Comparison of ENCODE assay signal across 8 cellular contexts in genomic region chr3:45546636-45547201, GRCh38. TPM values are rescaled to one million over a fixed set of nuclear protein-coding genes. Genes with fewer than 3 reads are reported as not detected.
DNase-seq lines count a peak whose midpoint lies in the region; ATAC-seq and TF ChIP-seq lines count a peak whose summit lies in the region.

No MANE protein-coding gene starts in this region.

- peak; percentile 19 for ATAC-seq in esophagus mucosa
- no peak for ATAC-seq in HG03571 (IDR thresholded peaks at IDR 0.05; ENCODE audit: unreplicated experiment)

- intact Hi-C loops in thyroid gland (cut with DNase I): no loop called here

- peaks cover 5 to 26% of the 10 kb centered on the region in 2 donors for H3K4me1 ChIP-seq in thyroid gland

- no peak for TF ChIP-seq POLR2A in thyroid gland (IDR thresholded peaks at IDR 0.05)

- H3K27ac ChIP-seq in thyroid gland: no peak overlapping the region

- no peaks in the 10 kb centered on the region for H3K9me3 ChIP-seq in thyroid gland

- no peaks in the 10 kb centered on the region for H3K36me3 ChIP-seq in thyroid gland

- peak; percentile 58 for TF ChIP-seq CTCF in GM20000 (IDR thresholded peaks at IDR 0.05; ENCODE audit: extremely low read depth, missing control alignments)
- TF ChIP-seq CTCF in thyroid gland (IDR thresholded peaks at IDR 0.05): peak in 2 of 6 experiments; percentile 14 to 21

- DNase-seq in GM20000 (ENCODE audit: low spot score) (no peak), UCSD-AML1 (lab: John Stamatoyannopoulos, UW; ENCODE audit: unreplicated experiment) (peak; percentile 40), NCI-H146 (lab: John Stamatoyannopoulos, UW) (no peak), thyroid gland (no peak), NCI-H1092 (lab: John Stamatoyannopoulos, UW) (no peak)
- DNase-seq in stimulated activated CD4-positive, alpha-beta T cell treated with anti-CD3 and anti-CD28 coated beads, Interleukin-2, amount 100 ng/mL, for 24 hours: peak; percentile 47 to 59

- H3K4me3 ChIP-seq in thyroid gland (replicated peaks in 1 of 3): no peak overlapping the region

- no peaks in the 10 kb centered on the region for H3K27me3 ChIP-seq in thyroid gland

- WGBS in thyroid gland, 2 donors: 82% methylated on average over 11 of the region's 11 CpGs

RNA-seq across cellular contexts. Expression of gene LIMD1, which starts 47.8 kb away (rescaled TPM):
- total RNA-seq in esophagus mucosa (13.5 TPM), thyroid gland (10 to 100 TPM; 43.4 to 59.2 (median 52.1) TPM)

Comparison
In these comparisons a context has a peak if more than half of its experiments do, and no peak if none do; other contexts are left out.
1. DNase-seq: peak in UCSD-AML1 (single experiment) and stimulated activated CD4-positive, alpha-beta T cell treated with anti-CD3 and anti-CD28 coated beads, Interleukin-2, amount 100 ng/mL, for 24 hours (2 of 2); none in GM20000 (single experiment), NCI-H146 (single experiment), thyroid gland (0 of 2) and NCI-H1092 (single experiment).